In the genomic region with DNA sequence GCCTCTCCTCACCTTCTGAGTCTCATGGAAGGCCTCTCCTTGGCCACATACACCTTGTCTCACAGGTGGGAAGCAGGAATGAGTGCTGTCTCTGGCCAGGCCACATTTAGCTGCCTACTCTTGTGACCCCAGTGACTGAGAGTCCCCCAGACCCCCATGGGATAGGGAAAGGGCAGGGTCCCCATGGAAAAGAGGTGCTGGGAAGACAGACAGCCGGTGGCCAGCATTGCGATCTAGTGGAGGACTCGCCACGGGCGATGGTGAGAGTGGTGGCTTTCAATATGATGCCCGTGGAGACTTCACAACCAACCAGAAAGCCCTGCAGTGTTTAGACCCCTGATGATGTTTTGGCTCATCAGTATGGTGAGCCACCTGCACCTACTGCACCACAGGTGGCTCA, we compare ENCODE assay signal across 24 cellular contexts. TPM values are rescaled to one million over a fixed set of nuclear protein-coding genes. Genes with fewer than 3 reads are reported as not detected.
DNase-seq lines count a peak whose midpoint lies in the region; ATAC-seq lines count a peak whose summit lies in the region.
"Had no signal": no experiment of that assay in that cellular context is flagged by ENCODE, and none has a peak within 500 bp of the region (broad histone marks: within the 10 kb centered on the region; RNA-seq: fewer than 3 reads in every experiment).

No MANE protein-coding gene starts in this region.

- no peaks in the 10 kb centered on the region for H3K27me3 Mint-ChIP-seq in activated CD4-positive, alpha-beta T cell treated with anti-CD3 and anti-CD28 coated beads for 36 hours
- no peaks in the 10 kb centered on the region for H3K27me3 Mint-ChIP-seq in T-helper 17 cell
- no peaks in the 10 kb centered on the region for H3K27me3 Mint-ChIP-seq in stimulated activated naive B cell treated with anti-CD40 and anti-IgM and Interleukin-4, amounts not matched to agents 10 μg/mL and 1 μg/mL and 100 μg/mL, for 72 hours
- H3K27me3 Mint-ChIP-seq: B cell had no signal

- no peak overlapping the region for H3K4me3 ChIP-seq in mucosa of stomach (ENCODE audit: low read length)
- H3K4me3 ChIP-seq: esophagus muscularis mucosa, gastroesophageal sphincter, right atrium auricular region had no signal

- POLR2A ChIA-PET in activated CD4-positive, alpha-beta T cell treated with anti-CD3 and anti-CD28 coated beads for 36 hours (lab: Charles Lee), result no interaction called here

- H3K9ac ChIP-seq in mucosa of stomach (ENCODE audit: low read length), result peak overlapping the region; percentile 77

- CTCF ChIA-PET in activated CD4-positive, alpha-beta T cell treated with anti-CD3 and anti-CD28 coated beads for 36 hours (lab: Charles Lee), result interaction anchor here (0.7 to 0.9 kb wide), 2 partner anchors 33 to 39 kb away, joined by 3 to 5 read pairs; no protein-coding TSS in a partner anchor

- intact Hi-C loops in activated CD4-positive, alpha-beta T cell treated with anti-CD3 and anti-CD28 coated beads for 36 hours (cut with DNase I, micrococcal nuclease), result no loop called here

- H3K9me3 ChIP-seq in T-helper 17 cell (ENCODE audit: control insufficient read depth, low read length, poor library complexity, severe bottlenecking), result no peaks in the 10 kb centered on the region
- H3K9me3 ChIP-seq in mucosa of stomach (ENCODE audit: control insufficient read depth, low read length), result no peaks in the 10 kb centered on the region
- H3K9me3 ChIP-seq: esophagus muscularis mucosa, gastroesophageal sphincter, neutrophil, right atrium auricular region had no signal

- no peaks in the 10 kb centered on the region for H3K9me3 Mint-ChIP-seq in activated CD4-positive, alpha-beta T cell treated with anti-CD3 and anti-CD28 coated beads for 36 hours (ENCODE audit: low read depth)
- no peaks in the 10 kb centered on the region for H3K9me3 Mint-ChIP-seq in stimulated activated naive B cell treated with anti-CD40 and anti-IgM and Interleukin-4, amounts not matched to agents 10 μg/mL and 1 μg/mL and 100 μg/mL, for 72 hours
- H3K9me3 Mint-ChIP-seq: H9 had no signal

- H3K4me1 ChIP-seq in mucosa of stomach (ENCODE audit: control insufficient read depth, insufficient read depth, low read length), result peaks cover 81% of the 10 kb centered on the region

- H3K27ac Mint-ChIP-seq in activated CD4-positive, alpha-beta T cell treated with anti-CD3 and anti-CD28 coated beads for 36 hours, result peak overlapping the region; percentile 74
- peak overlapping the region; percentile 51 for H3K27ac Mint-ChIP-seq in T-helper 17 cell
- peak overlapping the region; percentile 9 for H3K27ac Mint-ChIP-seq in stimulated activated naive B cell treated with anti-CD40 and anti-IgM and Interleukin-4, amounts not matched to agents 10 μg/mL and 1 μg/mL and 100 μg/mL, for 72 hours

- H3K4me1 Mint-ChIP-seq in activated CD4-positive, alpha-beta T cell treated with anti-CD3 and anti-CD28 coated beads for 36 hours, result peaks cover 16% of the 10 kb centered on the region
- peaks cover 24% of the 10 kb centered on the region for H3K4me1 Mint-ChIP-seq in T-helper 17 cell
- peaks cover 41 to 66% of the 10 kb centered on the region in 2 donors for H3K4me1 Mint-ChIP-seq in stimulated activated naive B cell treated with anti-CD40 and anti-IgM and Interleukin-4, amounts not matched to agents 10 μg/mL and 1 μg/mL and 100 μg/mL, for 72 hours

- no peak for ATAC-seq in activated CD4-positive, alpha-beta T cell treated with anti-CD3 and anti-CD28 coated beads for 36 hours
- no peak for ATAC-seq in T-helper 17 cell
- ATAC-seq in stimulated activated naive B cell treated with anti-CD40 and anti-IgM and Interleukin-4, amounts not matched to agents 10 μg/mL and 1 μg/mL and 100 μg/mL, for 72 hours (replicated peaks), result no peak
- ATAC-seq: gastroesophageal sphincter had no signal

- DNase-seq in activated CD4-positive, alpha-beta T cell treated with anti-CD3 and anti-CD28 coated beads for 36 hours, result no peak
- no peak for DNase-seq in activated CD4-positive, alpha-beta T cell treated with anti-CD3 and anti-CD28 coated beads for 48 hours
- DNase-seq in T-helper 17 cell, result no peak
- no peak for DNase-seq in stimulated activated naive B cell treated with anti-CD40 and anti-IgM and Interleukin-4, amounts not matched to agents 10 μg/mL and 1 μg/mL and 100 μg/mL, for 72 hours
- DNase-seq in NCI-H526 treated with DMSO at 0.1 percent for 48 hours (lab: John Stamatoyannopoulos, UW), result no peak
- no peak for DNase-seq in SW 1271 (lab: John Stamatoyannopoulos, UW)
- DNase-seq in central memory CD4-positive, alpha-beta T cell, result no peak
- DNase-seq: activated CD8-positive, alpha-beta memory T cell treated with anti-CD3 and anti-CD28 coated beads for 24 hours; effector CD4-positive, alpha-beta T cell; H9; Karpas-422; left cardiac atrium; NCI-H1105; NCI-H2107; NCI-H510A; stimulated activated naive CD8-positive, alpha-beta T cell treated with anti-CD3 and anti-CD28 coated beads, Interleukin-15, Interleukin-2, amounts not matched to agents 100 U/mL and 50 U/mL, for 24 hours had no signal

- no peaks in the 10 kb centered on the region for H3K36me3 ChIP-seq in mucosa of stomach (ENCODE audit: control insufficient read depth, insufficient read depth, low read length)

- H3K36me3 Mint-ChIP-seq in activated CD4-positive, alpha-beta T cell treated with anti-CD3 and anti-CD28 coated beads for 36 hours (ENCODE audit: low read depth), result peaks cover 17% of the 10 kb centered on the region
- peaks cover 2% of the 10 kb centered on the region for H3K36me3 Mint-ChIP-seq in T-helper 17 cell (ENCODE audit: low read depth)
- H3K36me3 Mint-ChIP-seq in stimulated activated naive B cell treated with anti-CD40 and anti-IgM and Interleukin-4, amounts not matched to agents 10 μg/mL and 1 μg/mL and 100 μg/mL, for 72 hours, result peaks cover 51 to 78% of the 10 kb centered on the region in 2 donors

- H3K4me3 Mint-ChIP-seq in activated CD4-positive, alpha-beta T cell treated with anti-CD3 and anti-CD28 coated beads for 36 hours, result no peak overlapping the region
- no peak overlapping the region for H3K4me3 Mint-ChIP-seq in T-helper 17 cell
- no peak overlapping the region for H3K4me3 Mint-ChIP-seq in stimulated activated naive B cell treated with anti-CD40 and anti-IgM and Interleukin-4, amounts not matched to agents 10 μg/mL and 1 μg/mL and 100 μg/mL, for 72 hours
- H3K4me3 Mint-ChIP-seq: B cell, H9 had no signal

- H3K27me3 ChIP-seq in mucosa of stomach (ENCODE audit: control insufficient read depth, insufficient read depth, low read length), result no peaks in the 10 kb centered on the region
- H3K27me3 ChIP-seq: esophagus muscularis mucosa, gastroesophageal sphincter, neutrophil, right atrium auricular region had no signal

RNA-seq across cellular contexts. Expression of gene MANBAL, which starts 19.8 kb away (rescaled TPM):
- 10 to 100 TPM; 11.9 to 13.5 TPM for total RNA-seq in activated CD4-positive, alpha-beta T cell treated with anti-CD3 and anti-CD28 coated beads for 36 hours
- 1 to 10 TPM; 3.6 to 4.9 TPM for total RNA-seq in T-helper 17 cell

RNA-seq across cellular contexts. Expression of gene SRC, which starts 36.6 kb away (rescaled TPM):
- total RNA-seq in activated CD4-positive, alpha-beta T cell treated with anti-CD3 and anti-CD28 coated beads for 36 hours, result 1 to 10 TPM; 4.2 to 5.7 TPM
- 10 to 100 TPM in 1 of 2 donors, 1 to 10 TPM in 1; 6.2 to 22.8 TPM for total RNA-seq in T-helper 17 cell

RNA-seq across cellular contexts. Expression of gene GHRH, which starts 47.7 kb away (rescaled TPM):
- total RNA-seq in activated CD4-positive, alpha-beta T cell treated with anti-CD3 and anti-CD28 coated beads for 36 hours, result not detected
- not detected for total RNA-seq in T-helper 17 cell
- total RNA-seq: A172, B cell, esophagus muscularis mucosa, gastroesophageal sphincter, H9, HT1080 had no signal

Comparison
In these comparisons a context has a peak if more than half of its experiments do, and no peak if none do; other contexts are left out.
1. H3K27ac Mint-ChIP-seq: peak in every context shown above with its lines; median percentile 74 in activated CD4-positive, alpha-beta T cell treated with anti-CD3 and anti-CD28 coated beads for 36 hours; 51 in T-helper 17 cell; 9 in stimulated activated naive B cell treated with anti-CD40 and anti-IgM and Interleukin-4, amounts not matched to agents 10 μg/mL and 1 μg/mL and 100 μg/mL, for 72 hours.